12 cellular contexts compared by ENCODE assay signal in the genomic region with DNA sequence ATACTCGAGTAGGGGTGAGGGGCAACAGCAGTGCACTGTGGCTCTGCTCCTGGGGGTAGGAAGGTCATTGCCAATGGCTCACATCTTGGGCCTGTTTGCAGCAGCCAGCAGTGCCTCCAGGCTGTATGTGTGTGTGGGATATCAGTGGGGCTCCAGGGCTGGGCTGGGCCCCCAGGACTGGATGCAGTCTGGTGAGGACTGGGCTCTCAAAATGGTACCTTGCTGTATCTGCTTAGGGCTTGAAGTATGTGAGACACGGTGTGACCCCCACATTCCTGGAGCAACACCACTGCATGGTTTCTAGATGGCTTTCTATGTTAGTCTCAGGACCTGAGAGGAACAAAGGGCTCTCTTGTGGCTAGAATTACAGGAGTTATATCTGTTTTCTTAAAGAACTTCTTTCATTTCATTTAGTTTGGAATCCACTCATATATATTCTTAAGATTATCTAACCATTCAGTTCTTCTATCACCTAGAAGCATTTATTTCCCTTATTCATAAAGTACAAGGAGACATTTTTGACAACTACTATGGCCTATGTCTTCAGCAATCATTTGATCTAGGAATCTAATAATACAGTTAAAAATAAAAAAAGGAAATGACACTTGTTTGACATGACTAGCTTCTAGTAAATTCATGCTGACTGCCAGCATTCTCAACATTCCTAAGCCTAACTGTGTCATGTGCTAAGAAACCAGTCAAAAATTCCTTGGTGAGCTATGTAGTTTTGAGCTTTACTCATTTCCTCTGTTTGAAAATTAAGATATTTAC.
DNase-seq lines count a peak whose midpoint lies in the region; ATAC-seq and TF ChIP-seq lines count a peak whose summit lies in the region.
"Had no signal": no experiment of that assay in that cellular context is flagged by ENCODE, and none has a peak within 500 bp of the region (broad histone marks: within the 10 kb centered on the region; RNA-seq: fewer than 3 reads in every experiment).

No MANE protein-coding gene starts in this region.

- in situ Hi-C loops in astrocyte of the cerebellum (cut with HindIII; ENCODE audit: low sequenced_read_pairs), result no loop called here

- DNase-seq in cardiac muscle cell (ENCODE audit: low read depth in 1 of 2, low spot score in 1 of 2) (peak; percentile 48 to 89), cardiac septum (ENCODE audit: low spot score) (no peak), astrocyte of the cerebellum (ENCODE audit: low read depth) (peak; percentile 78), islet precursor cell (peak; percentile 58), upper lobe of left lung (no peak), GM10248 (ENCODE audit: extremely low spot score) (no peak), NAMALWA (ENCODE audit: low spot score) (no peak)
- DNase-seq: 8988T, NCI-H1105 treated with DMSO at 0.1 percent for 48 hours, T-helper 2 cell had no signal

- POLR2A ChIA-PET in GM10248 (lab: Yijun Ruan, JAX), result no interaction called here

- 79 to 88% methylated on average over 2 of the region's 2 CpGs for WGBS in upper lobe of left lung, 2 donors

- H3K27ac ChIP-seq in cardiac muscle cell, result peak overlapping the region; percentile 59
- H3K27ac ChIP-seq in upper lobe of left lung, result no peak overlapping the region

- ATAC-seq in upper lobe of left lung (ENCODE audit: low FRiP score in 2 of 2) (peak; percentile 28 to 51), HG03469 (IDR thresholded peaks at IDR 0.05; ENCODE audit: unreplicated experiment) (no peak)
- ATAC-seq: activated naive CD4-positive, alpha-beta T cell treated with anti-CD3 and anti-CD28 coated beads, Interleukin-2, amount 50 U/mL, for 72 hours had no signal

- H3K9me3 ChIP-seq in cardiac muscle cell (ENCODE audit: low read depth) (no peaks in the 10 kb centered on the region), upper lobe of left lung (peaks cover 0 to 11% (median 1%) of the 10 kb centered on the region in 4 donors)

- intact Hi-C loops in cardiac septum (cut with DNase I), result no loop called here

- H3K4me3 ChIP-seq in cardiac muscle cell, result no peak overlapping the region
- no peak overlapping the region for H3K4me3 ChIP-seq in astrocyte of the cerebellum (ENCODE audit: low read depth, low read length)
- H3K4me3 ChIP-seq in upper lobe of left lung, result no peak overlapping the region

- no peak for TF ChIP-seq POLR2A in upper lobe of left lung (IDR thresholded peaks at IDR 0.05)

- no peaks in the 10 kb centered on the region for H3K27me3 ChIP-seq in cardiac muscle cell
- no peaks in the 10 kb centered on the region for H3K27me3 ChIP-seq in upper lobe of left lung

- H3K36me3 ChIP-seq in cardiac muscle cell, result no peaks in the 10 kb centered on the region
- H3K36me3 ChIP-seq in upper lobe of left lung, result no peaks in the 10 kb centered on the region

- TF ChIP-seq CTCF in cardiac muscle cell (IDR thresholded peaks at IDR 0.05; ENCODE audit: low read depth, low read length) (no peak), astrocyte of the cerebellum (IDR thresholded peaks at IDR 0.05; ENCODE audit: low read depth, low read length, missing control alignments) (no peak), upper lobe of left lung (IDR thresholded peaks at IDR 0.05) (no peak), GM10248 (IDR thresholded peaks at IDR 0.05; ENCODE audit: control extremely low read depth, extremely low read depth, low read depth, missing control alignments) (no peak)

- no peak for TF ChIP-seq EP300 in upper lobe of left lung (IDR thresholded peaks at IDR 0.05)

- CTCF ChIA-PET in GM10248 (lab: Yijun Ruan, JAX), result interaction anchor here (0.8 to 1.7 kb wide), 2 partner anchors 8 to 10 kb away, joined by 3 to 4 read pairs; no protein-coding TSS in a partner anchor

- peaks cover 17% of the 10 kb centered on the region for H3K4me1 ChIP-seq in cardiac muscle cell (ENCODE audit: low read depth)
- H3K4me1 ChIP-seq in upper lobe of left lung, result peaks cover 0 to 3% (median 0%) of the 10 kb centered on the region in 4 donors

Comparison
In these comparisons a context has a peak if more than half of its experiments do, and no peak if none do; other contexts are left out.
1. DNase-seq: peak in cardiac muscle cell (2 of 2), astrocyte of the cerebellum (single experiment) and islet precursor cell (single experiment); none in cardiac septum (single experiment), upper lobe of left lung (0 of 2), GM10248 (single experiment) and NAMALWA (single experiment).